Comparison of ENCODE assay signal across 8 cellular contexts in the genomic region with DNA sequence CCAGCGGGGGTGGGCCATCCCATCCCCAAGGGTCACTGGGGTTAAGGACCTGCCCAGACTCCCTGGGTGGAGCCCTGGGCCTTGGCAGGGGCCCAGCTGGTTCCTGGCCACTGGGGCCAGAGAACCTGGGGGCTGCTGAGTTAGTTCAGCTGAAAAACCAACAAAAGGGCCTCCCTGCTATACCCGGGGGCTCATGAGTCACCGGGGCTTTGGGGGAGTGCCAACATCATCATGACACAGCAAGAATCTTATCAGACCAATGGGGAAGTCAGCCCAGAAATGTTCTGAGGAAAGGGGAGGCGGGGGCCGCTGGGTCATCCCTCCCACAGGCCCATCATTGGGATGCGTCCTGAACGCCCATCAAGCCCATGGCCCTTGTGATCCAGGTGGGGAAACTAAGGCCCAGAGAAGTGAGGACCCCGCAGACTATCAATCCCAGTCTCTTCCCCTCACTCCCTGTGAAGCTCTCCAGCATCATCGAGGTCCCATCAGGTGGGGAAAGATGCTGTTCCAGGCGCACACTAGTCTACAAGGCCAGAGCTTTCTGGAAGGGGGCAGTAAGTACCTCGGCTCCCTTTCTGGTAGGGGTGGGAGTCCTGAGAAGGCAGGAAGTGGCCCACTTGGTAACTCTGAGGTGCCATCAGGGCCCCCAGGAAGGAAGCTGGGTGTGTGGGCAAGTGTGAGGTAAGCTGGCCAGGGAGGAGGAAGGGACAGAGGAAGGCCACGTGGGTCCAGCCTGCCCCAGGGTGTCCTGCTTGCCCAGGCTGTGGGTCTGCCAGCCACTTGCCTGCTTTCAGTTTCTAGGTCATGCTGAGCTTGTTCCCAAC. TPM values are rescaled to one million over a fixed set of nuclear protein-coding genes. Genes with fewer than 3 reads are reported as not detected.
A peak's percentile ranks its signal among the peaks of the same experiment; 100 is the strongest.
DNase-seq lines count a peak whose midpoint lies in the region; ATAC-seq and TF ChIP-seq lines count a peak whose summit lies in the region.

No MANE protein-coding gene starts in this region.

- no peak for TF ChIP-seq CTCF in cardiac fibroblast (IDR thresholded peaks at IDR 0.05; ENCODE audit: low read depth, low read length)

- peaks cover 8% of the 10 kb centered on the region for H3K36me3 Mint-ChIP-seq in T-helper 1 cell treated with Interleukin-12 subunit alpha and Interleukin-12 subunit beta and Interleukin-4 antibody, amounts not matched to agents 30 μg/mL and 1 μg/mL, for 36 hours (ENCODE audit: low read depth)

- ATAC-seq in stimulated activated naive CD8-positive, alpha-beta T cell treated with anti-CD3 and anti-CD28 coated beads, Interleukin-15, amount 100 ng/mL, for 72 hours, result peak; percentile 40
- no peak for ATAC-seq in GM21737 (IDR thresholded peaks at IDR 0.05; ENCODE audit: unreplicated experiment)

- peak; percentile 11 for DNase-seq in activated CD4-positive, CD25-positive, alpha-beta regulatory T cell treated with anti-CD3 and anti-CD28 coated beads, Interleukin-2, amount 50 U/mL, for 16 hours (ENCODE audit: low read depth, low spot score)
- DNase-seq in activated CD4-positive, CD25-positive, alpha-beta regulatory T cell treated with anti-CD3 and anti-CD28 coated beads, Interleukin-2, amount 50 U/mL, for 72 hours, result no peak
- peak; percentile 96 for DNase-seq in cardiac fibroblast (ENCODE audit: low read depth in 2 of 2)
- peak; percentile 92 to 93 for DNase-seq in lung microvascular endothelial cell (ENCODE audit: low read depth in 2 of 2)
- DNase-seq in stimulated activated naive CD8-positive, alpha-beta T cell treated with anti-CD3 and anti-CD28 coated beads, Interleukin-15, amount 100 ng/mL, for 72 hours, result peak; percentile 23 to 50
- no peak for DNase-seq in NCI-H1048 (lab: John Stamatoyannopoulos, UW)

- H3K4me3 ChIP-seq in cardiac fibroblast (replicated peaks in 1 of 2; ENCODE audit: low read depth in 2 of 2, low read length in 2 of 2), result peak overlapping the region in 1 of 2 donors; percentile 14

- peaks cover 18% of the 10 kb centered on the region for H3K4me1 Mint-ChIP-seq in T-helper 1 cell treated with Interleukin-12 subunit alpha and Interleukin-12 subunit beta and Interleukin-4 antibody, amounts not matched to agents 30 μg/mL and 1 μg/mL, for 36 hours (ENCODE audit: low read depth)
- peaks cover 68% of the 10 kb centered on the region for H3K4me1 Mint-ChIP-seq in stimulated activated naive CD8-positive, alpha-beta T cell treated with anti-CD3 and anti-CD28 coated beads, Interleukin-15, amount 100 ng/mL, for 72 hours

- peak overlapping the region; percentile 26 for H3K27ac Mint-ChIP-seq in T-helper 1 cell treated with Interleukin-12 subunit alpha and Interleukin-12 subunit beta and Interleukin-4 antibody, amounts not matched to agents 30 μg/mL and 1 μg/mL, for 36 hours
- peak overlapping the region; percentile 95 to 99 for H3K27ac Mint-ChIP-seq in stimulated activated naive CD8-positive, alpha-beta T cell treated with anti-CD3 and anti-CD28 coated beads, Interleukin-15, amount 100 ng/mL, for 72 hours

- no peak overlapping the region for H3K4me3 Mint-ChIP-seq in T-helper 1 cell treated with Interleukin-12 subunit alpha and Interleukin-12 subunit beta and Interleukin-4 antibody, amounts not matched to agents 30 μg/mL and 1 μg/mL, for 36 hours
- peak overlapping the region; percentile 86 to 90 for H3K4me3 Mint-ChIP-seq in stimulated activated naive CD8-positive, alpha-beta T cell treated with anti-CD3 and anti-CD28 coated beads, Interleukin-15, amount 100 ng/mL, for 72 hours

- no peaks in the 10 kb centered on the region for H3K9me3 Mint-ChIP-seq in T-helper 1 cell treated with Interleukin-12 subunit alpha and Interleukin-12 subunit beta and Interleukin-4 antibody, amounts not matched to agents 30 μg/mL and 1 μg/mL, for 36 hours
- no peaks in the 10 kb centered on the region for H3K9me3 Mint-ChIP-seq in stimulated activated naive CD8-positive, alpha-beta T cell treated with anti-CD3 and anti-CD28 coated beads, Interleukin-15, amount 100 ng/mL, for 72 hours

- H3K27me3 Mint-ChIP-seq in T-helper 1 cell treated with Interleukin-12 subunit alpha and Interleukin-12 subunit beta and Interleukin-4 antibody, amounts not matched to agents 30 μg/mL and 1 μg/mL, for 36 hours (ENCODE audit: low read depth), result no peaks in the 10 kb centered on the region
- no peaks in the 10 kb centered on the region for H3K27me3 Mint-ChIP-seq in stimulated activated naive CD8-positive, alpha-beta T cell treated with anti-CD3 and anti-CD28 coated beads, Interleukin-15, amount 100 ng/mL, for 72 hours

RNA-seq across cellular contexts. Expression of a gene that starts 4.5 kb away (rescaled TPM):
- total RNA-seq in lung microvascular endothelial cell, result 16.9 and 35.1 TPM in 2 replicates

RNA-seq across cellular contexts. Expression of a gene that starts 5.3 kb away (rescaled TPM):
- total RNA-seq in lung microvascular endothelial cell, result 9.2 and 11.7 TPM in 2 replicates

RNA-seq across cellular contexts. Expression of a gene that starts 26.1 kb away (rescaled TPM):
- total RNA-seq in lung microvascular endothelial cell, result 13.3 and 20.8 TPM in 2 replicates

RNA-seq across cellular contexts. Expression of a gene that starts 42.8 kb away (rescaled TPM):
- not detected in 2 replicates for total RNA-seq in lung microvascular endothelial cell

RNA-seq across cellular contexts. Expression of a gene that starts 51.7 kb away (rescaled TPM):
- 8.5 and 14.7 TPM in 2 replicates for total RNA-seq in lung microvascular endothelial cell

Comparison
In these comparisons a context has a peak if more than half of its experiments do, and no peak if none do; other contexts are left out.
1. DNase-seq: peak in activated CD4-positive, CD25-positive, alpha-beta regulatory T cell treated with anti-CD3 and anti-CD28 coated beads, Interleukin-2, amount 50 U/mL, for 16 hours (single experiment), cardiac fibroblast (2 of 2), lung microvascular endothelial cell (2 of 2) and stimulated activated naive CD8-positive, alpha-beta T cell treated with anti-CD3 and anti-CD28 coated beads, Interleukin-15, amount 100 ng/mL, for 72 hours (2 of 2); none in activated CD4-positive, CD25-positive, alpha-beta regulatory T cell treated with anti-CD3 and anti-CD28 coated beads, Interleukin-2, amount 50 U/mL, for 72 hours (single experiment) and NCI-H1048 (single experiment).